ENCODE assay signal across 25 cellular contexts in genomic region chr2:5700551-5700950, GRCh38. TPM values are rescaled to one million over a fixed set of nuclear protein-coding genes. Genes with fewer than 3 reads are reported as not detected.
DNase-seq lines count a peak whose midpoint lies in the region; ATAC-seq, FAIRE-seq and TF ChIP-seq lines count a peak whose summit lies in the region.
"Had no signal": no experiment of that assay in that cellular context is flagged by ENCODE, and none has a peak within 500 bp of the region (broad histone marks: within the 10 kb centered on the region; RNA-seq: fewer than 3 reads in every experiment).

No MANE protein-coding gene starts in this region.

- H3K4me2 ChIP-seq in GM23338: 0 out of 2 replicates have a peak overlapping the region, but pooled peaks have one; percentile 15
- peak overlapping the region; percentile 94 for H3K4me2 ChIP-seq in OCI-LY7 (ENCODE audit: low read length)
- peak overlapping the region; percentile 96 for H3K4me2 ChIP-seq in neural progenitor cell

- H3K4me3 ChIP-seq in GM23338 (no peak overlapping the region), OCI-LY7 (ENCODE audit: low read depth, low read length, poor library complexity, severe bottlenecking) (peak overlapping the region; percentile 74), neural progenitor cell (peak overlapping the region; percentile 96)

- no TSS peak for BruUV-seq in OCI-LY7 (replicated peaks; lab: Mats Ljungman, UMichigan)

- intact Hi-C loops in OCI-LY7 (cut with micrococcal nuclease; ENCODE audit: unreplicated experiment): no loop called here
- intact Hi-C loops in activated CD4-positive, alpha-beta T cell treated with anti-CD3 and anti-CD28 coated beads, Interleukin-2, amount 10 ng/mL, durations not matched to agents 24 days and 14 days (cut with micrococcal nuclease): no loop called here

- POLR2A ChIA-PET in OCI-LY7 (lab: Charles Lee): interaction anchor here (0.6 to 0.7 kb wide), 2 partner anchors 645 to 648 kb away, joined by 3 read pairs; no protein-coding TSS in a partner anchor

- no peak for DNase-seq in GM23338 (ENCODE audit: low spot score)
- DNase-seq in OCI-LY7 (ENCODE audit: low spot score): peak; percentile 64
- DNase-seq in glutamatergic neuron: no peak
- DNase-seq in neural progenitor cell (ENCODE audit: low spot score): no peak
- DNase-seq in activated CD4-positive, alpha-beta T cell treated with anti-CD3 and anti-CD28 coated beads, Interleukin-2, amount 10 ng/mL, durations not matched to agents 24 days and 14 days: no peak
- DNase-seq in superior temporal gyrus (ENCODE audit: extremely low spot score): no peak
- DNase-seq in activated CD4-positive, CD25-positive, alpha-beta regulatory T cell treated with anti-CD3 and anti-CD28 coated beads, Interleukin-2, amount 50 U/mL, for 72 hours: no peak
- DNase-seq in GM12891 (ENCODE audit: insufficient read length, low spot score): no peak
- DNase-seq: 8988T; AML-193; C1 segment of cervical spinal cord; Calu3; CD8-positive, alpha-beta T cell; GDM1; GOT3; IMR-90; Karpas-422; NCI-H1417 treated with DMSO at 0.1 percent for 48 hours; NCI-H187; NCI-H446; NCI-H526; PC-3; SHP77; SW 1271 had no signal

- 0 out of 2 replicates have a peak, but pooled peaks cover 4% of the 10 kb centered on the region for H3K9me2 ChIP-seq in GM23338 (ENCODE audit: insufficient read depth)
- no peaks in the 10 kb centered on the region for H3K9me2 ChIP-seq in OCI-LY7 (ENCODE audit: insufficient read depth, low read length)

- peaks cover 17% of the 10 kb centered on the region for H3K36me3 Mint-ChIP-seq in GM23338 (ENCODE audit: low read depth)
- H3K36me3 Mint-ChIP-seq in glutamatergic neuron (ENCODE audit: unreplicated experiment): peaks cover 10% of the 10 kb centered on the region
- H3K36me3 Mint-ChIP-seq in neural progenitor cell: peaks cover 34% of the 10 kb centered on the region
- H3K36me3 Mint-ChIP-seq in activated CD4-positive, alpha-beta T cell treated with anti-CD3 and anti-CD28 coated beads, Interleukin-2, amount 10 ng/mL, durations not matched to agents 24 days and 14 days (ENCODE audit: low read depth): no peaks in the 10 kb centered on the region
- H3K36me3 Mint-ChIP-seq: CD8-positive, alpha-beta T cell had no signal

- H3K4me1 Mint-ChIP-seq in GM23338 (peaks cover 54% of the 10 kb centered on the region), glutamatergic neuron (ENCODE audit: low read depth, unreplicated experiment) (peaks cover 27% of the 10 kb centered on the region), neural progenitor cell (peaks cover 54% of the 10 kb centered on the region)
- peaks cover 2% of the 10 kb centered on the region for H3K4me1 Mint-ChIP-seq in activated CD4-positive, alpha-beta T cell treated with anti-CD3 and anti-CD28 coated beads, Interleukin-2, amount 10 ng/mL, durations not matched to agents 24 days and 14 days

- no peak for ATAC-seq in GM23338
- ATAC-seq: CD8-positive, alpha-beta T cell; PC-3 had no signal

- peak overlapping the region; percentile 59; the same call in 1 of the 2 replicates for H3K27ac Mint-ChIP-seq in GM23338
- H3K27ac Mint-ChIP-seq in glutamatergic neuron (ENCODE audit: unreplicated experiment): peak overlapping the region; percentile 34
- H3K27ac Mint-ChIP-seq in neural progenitor cell: no peak overlapping the region
- no peak overlapping the region for H3K27ac Mint-ChIP-seq in activated CD4-positive, alpha-beta T cell treated with anti-CD3 and anti-CD28 coated beads, Interleukin-2, amount 10 ng/mL, durations not matched to agents 24 days and 14 days
- H3K27ac Mint-ChIP-seq: CD8-positive, alpha-beta T cell had no signal

- TF ChIP-seq CTCF in GM23338 (conservative IDR thresholded peaks at IDR 0.05; ENCODE audit: low read depth in 2 of 2) (no peak), OCI-LY7 (conservative IDR thresholded peaks at IDR 0.05; ENCODE audit: low read length) (no peak), glutamatergic neuron (IDR thresholded peaks at IDR 0.05; ENCODE audit: partially characterized antibody, unreplicated experiment) (no peak), neural progenitor cell (IDR thresholded peaks at IDR 0.05) (peak; percentile 9)

- H3K4me1 ChIP-seq in GM23338 (ENCODE audit: insufficient read depth) (peaks cover 31% of the 10 kb centered on the region), OCI-LY7 (ENCODE audit: insufficient read depth, low read length, poor library complexity, severe bottlenecking) (peaks cover 35% of the 10 kb centered on the region), neural progenitor cell (peaks cover 61% of the 10 kb centered on the region)

- no peak overlapping the region for H3K27ac ChIP-seq in GM23338 (ENCODE audit: low read depth)
- H3K27ac ChIP-seq in OCI-LY7 (ENCODE audit: low read depth, low read length, poor library complexity, severe bottlenecking): peak overlapping the region; percentile 94
- H3K27ac ChIP-seq in neural progenitor cell: peak overlapping the region; percentile 14

- H3K27me3 ChIP-seq in GM23338 (ENCODE audit: insufficient read depth) (no peaks in the 10 kb centered on the region; the same call in 1 of the 2 replicates), neural progenitor cell (no peaks in the 10 kb centered on the region)

- FAIRE-seq in GM12891 (lab: Jason Lieb, UNC): no peak

- H3K79me2 ChIP-seq in GM23338 (replicated peaks; ENCODE audit: insufficient read depth) (peaks cover 33% of the 10 kb centered on the region), OCI-LY7 (ENCODE audit: insufficient read depth, low read depth, low read length) (peaks cover 40% of the 10 kb centered on the region), neural progenitor cell (ENCODE audit: low read depth) (peaks cover 76% of the 10 kb centered on the region)

- CTCF ChIA-PET in OCI-LY7 (lab: Charles Lee; ENCODE audit: unreplicated experiment): no interaction called here

- TF ChIP-seq POLR2A in GM12891 (IDR thresholded peaks at IDR 0.05; ENCODE audit: low read depth, low read length): no peak

- no peak overlapping the region for H3K9ac ChIP-seq in neural progenitor cell

- H3K9me3 Mint-ChIP-seq in GM23338 (peaks cover under 1% of the 10 kb centered on the region; the same call in 2 of the 3 replicates), glutamatergic neuron (ENCODE audit: unreplicated experiment) (peaks cover 40% of the 10 kb centered on the region), neural progenitor cell (peaks cover 6% of the 10 kb centered on the region)
- no peaks in the 10 kb centered on the region for H3K9me3 Mint-ChIP-seq in activated CD4-positive, alpha-beta T cell treated with anti-CD3 and anti-CD28 coated beads, Interleukin-2, amount 10 ng/mL, durations not matched to agents 24 days and 14 days
- H3K9me3 Mint-ChIP-seq: CD8-positive, alpha-beta T cell had no signal

- H3K27me3 Mint-ChIP-seq in GM23338 (ENCODE audit: insufficient read depth, low read depth, poor library complexity) (peaks cover 11% of the 10 kb centered on the region), glutamatergic neuron (ENCODE audit: unreplicated experiment) (peaks cover 30% of the 10 kb centered on the region), neural progenitor cell (ENCODE audit: insufficient read depth, low read depth) (peaks cover 3% of the 10 kb centered on the region)
- H3K27me3 Mint-ChIP-seq in activated CD4-positive, alpha-beta T cell treated with anti-CD3 and anti-CD28 coated beads, Interleukin-2, amount 10 ng/mL, durations not matched to agents 24 days and 14 days: peaks cover 27% of the 10 kb centered on the region

- H4K20me1 ChIP-seq in GM23338 (replicated peaks; ENCODE audit: insufficient read depth) (peaks cover under 1% of the 10 kb centered on the region), OCI-LY7 (ENCODE audit: insufficient read depth, low read length) (no peaks in the 10 kb centered on the region), neural progenitor cell (ENCODE audit: low read depth) (peaks cover 81% of the 10 kb centered on the region)

- no peak overlapping the region for H2AFZ ChIP-seq in GM23338
- no peak overlapping the region for H2AFZ ChIP-seq in OCI-LY7 (ENCODE audit: low read length)
- H2AFZ ChIP-seq in neural progenitor cell (replicated peaks): no peak overlapping the region

- H3K9me3 ChIP-seq in OCI-LY7 (ENCODE audit: low read length) (no peaks in the 10 kb centered on the region), neural progenitor cell (ENCODE audit: low read depth) (no peaks in the 10 kb centered on the region)

- H3F3A ChIP-seq in GM23338 (replicated peaks; ENCODE audit: low read depth) (no peaks in the 10 kb centered on the region), neural progenitor cell (ENCODE audit: low read depth) (peaks cover 80% of the 10 kb centered on the region)

- no peak overlapping the region; the same call in 2 of the 3 replicates for H3K4me3 Mint-ChIP-seq in GM23338
- peak overlapping the region; percentile 95 for H3K4me3 Mint-ChIP-seq in glutamatergic neuron (ENCODE audit: unreplicated experiment)
- no peak overlapping the region for H3K4me3 Mint-ChIP-seq in neural progenitor cell
- H3K4me3 Mint-ChIP-seq in activated CD4-positive, alpha-beta T cell treated with anti-CD3 and anti-CD28 coated beads, Interleukin-2, amount 10 ng/mL, durations not matched to agents 24 days and 14 days: no peak overlapping the region
- H3K4me3 Mint-ChIP-seq: CD8-positive, alpha-beta T cell had no signal

- H3K36me3 ChIP-seq in GM23338 (ENCODE audit: insufficient read depth): no peaks in the 10 kb centered on the region
- peaks cover 40% of the 10 kb centered on the region for H3K36me3 ChIP-seq in OCI-LY7 (ENCODE audit: insufficient read depth, low read length)
- peaks cover 25% of the 10 kb centered on the region for H3K36me3 ChIP-seq in neural progenitor cell

TF ChIP-seq in GM23338, 12 proteins besides CTCF, POLR2A, EP300 and RAD21 (continues in another document):
- no peak for TF ChIP-seq ZNF114 (CRISPR knock-in tag; IDR thresholded peaks at IDR 0.05)
- no peak for TF ChIP-seq JUNB (IDR thresholded peaks at IDR 0.05; ENCODE audit: unreplicated experiment)

TF ChIP-seq in GM12891, 5 proteins besides CTCF, POLR2A, EP300 and RAD21:
- no peak for TF ChIP-seq PAX5 (IDR thresholded peaks at IDR 0.05; ENCODE audit: insufficient read depth, low read length, severe bottlenecking)
- TF ChIP-seq TAF1 (IDR thresholded peaks at IDR 0.05; ENCODE audit: low read depth, low read length): no peak

RNA-seq across cellular contexts. Expression of gene SOX11, which starts 8.4 kb away (rescaled TPM):
- total RNA-seq in GM23338 (2014; rRNA removed; shearing (Covaris generic)): 26.3 and 26.5 TPM in 2 replicates
- polyA plus RNA-seq in GM23338 (2016; fragmentation: Nextera tagmentation; extraction: Ambion mirVana): 33.2 and 34.0 TPM in 2 replicates
- 6.8 and 7.7 TPM in 2 replicates for total RNA-seq in OCI-LY7 (2014; rRNA removed; shearing (Covaris generic))
- total RNA-seq in OCI-LY7 (2022): 13.0 and 14.8 TPM in 2 replicates
- 576 TPM for total RNA-seq in glutamatergic neuron (ENCODE audit: unreplicated experiment)
- total RNA-seq in neural progenitor cell (ENCODE audit: low replicate concordance): 176 and 178 TPM in 2 replicates
- not detected in 2 replicates for total RNA-seq in activated CD4-positive, alpha-beta T cell treated with anti-CD3 and anti-CD28 coated beads, Interleukin-2, amount 10 ng/mL, durations not matched to agents 24 days and 14 days
- polyA plus RNA-seq in GM12891 (2012; ENCODE audit: low read depth, missing spikeins): 0.14 TPM
- total RNA-seq: Calu3; CD8-positive, alpha-beta T cell; M059J; PC-3 had no signal

Comparison
In these comparisons a context has a peak if more than half of its experiments do, and no peak if none do; other contexts are left out.
1. H3K4me2 ChIP-seq: peak in every context shown above with its lines; median percentile 96 in neural progenitor cell; 94 in OCI-LY7; 15 in GM23338.
2. H3K27ac Mint-ChIP-seq: peak in GM23338 (single experiment) and glutamatergic neuron (single experiment); none in neural progenitor cell (single experiment) and activated CD4-positive, alpha-beta T cell treated with anti-CD3 and anti-CD28 coated beads, Interleukin-2, amount 10 ng/mL, durations not matched to agents 24 days and 14 days (single experiment).